Comparison of ENCODE assay signal across 13 cellular contexts in the genomic region with DNA sequence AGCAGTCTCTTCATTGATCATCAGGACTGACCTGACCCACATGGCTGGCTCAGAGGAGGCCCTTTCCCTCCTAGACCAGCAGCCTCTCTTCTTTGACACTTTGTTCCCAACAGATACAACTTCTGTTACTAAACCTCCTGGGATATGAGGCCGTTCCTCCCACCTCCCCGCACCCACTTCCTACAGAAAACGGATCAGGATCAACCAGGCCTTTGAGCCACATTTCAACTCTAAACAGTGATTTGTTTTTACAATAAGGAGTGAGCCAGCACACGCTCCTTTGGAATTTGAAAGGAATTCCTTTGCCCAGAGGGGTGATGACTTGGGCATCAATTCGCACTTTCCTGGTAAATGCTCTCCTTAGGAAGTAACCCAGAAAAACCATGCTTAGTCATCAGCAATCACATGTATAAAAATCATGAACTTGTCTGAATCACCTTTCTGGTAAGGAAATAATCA.
DNase-seq lines count a peak whose midpoint lies in the region; ATAC-seq and TF ChIP-seq lines count a peak whose summit lies in the region.
"Had no signal": no experiment of that assay in that cellular context is flagged by ENCODE, and none has a peak within 500 bp of the region (broad histone marks: within the 10 kb centered on the region; RNA-seq: fewer than 3 reads in every experiment).

No MANE protein-coding gene starts in this region.

- intact Hi-C loops in CD8-positive, alpha-beta T cell (cut with DNase I, micrococcal nuclease), result no loop called here
- intact Hi-C loops in heart left ventricle (cut with DNase I), result no loop called here

- ATAC-seq in CD8-positive, alpha-beta T cell, result no peak
- ATAC-seq in heart left ventricle, result no peak
- ATAC-seq in HG03520 (IDR thresholded peaks at IDR 0.05; ENCODE audit: unreplicated experiment), result no peak

- no peak overlapping the region for H3K4me3 ChIP-seq in SK-N-MC
- no peak overlapping the region for H3K4me3 ChIP-seq in CD8-positive, alpha-beta T cell (ENCODE audit: low read depth, low read length)
- no peak overlapping the region for H3K4me3 ChIP-seq in heart left ventricle

- peaks cover 9% of the 10 kb centered on the region for H3K9me3 Mint-ChIP-seq in osteocyte (ENCODE audit: unreplicated experiment)
- H3K9me3 Mint-ChIP-seq in CD8-positive, alpha-beta T cell, result no peaks in the 10 kb centered on the region
- H3K9me3 Mint-ChIP-seq: activated naive CD4-positive, alpha-beta T cell treated with anti-CD3 and anti-CD28 coated beads for 36 hours had no signal

- peaks cover 52% of the 10 kb centered on the region for H3K4me1 Mint-ChIP-seq in osteocyte (ENCODE audit: unreplicated experiment)
- H3K4me1 Mint-ChIP-seq in CD8-positive, alpha-beta T cell (ENCODE audit: low read depth), result no peaks in the 10 kb centered on the region

- H3K4me3 Mint-ChIP-seq in osteocyte (ENCODE audit: unreplicated experiment), result no peak overlapping the region
- H3K4me3 Mint-ChIP-seq in CD8-positive, alpha-beta T cell, result no peak overlapping the region
- H3K4me3 Mint-ChIP-seq: activated naive CD4-positive, alpha-beta T cell treated with anti-CD3 and anti-CD28 coated beads for 36 hours had no signal

- DNase-seq in GM04503 (ENCODE audit: low read depth) (peak; percentile 95), SK-N-MC (ENCODE audit: low read depth, low spot score) (no peak), fibroblast of peridontal ligament (ENCODE audit: extremely low read depth) (peak; percentile 98), osteocyte (ENCODE audit: extremely low spot score, unreplicated experiment) (no peak), hypothalamus (lab: John Stamatoyannopoulos, UW) (no peak), heart left ventricle (no peak)
- DNase-seq in CD8-positive, alpha-beta T cell, result no peak
- DNase-seq: activated naive CD4-positive, alpha-beta T cell treated with anti-CD3 and anti-CD28 coated beads for 36 hours; GF-D8; glutamatergic neuron; NCI-H2171 treated with DMSO at 0.1 percent for 48 hours had no signal

- POLR2A ChIA-PET in CD8-positive, alpha-beta T cell (lab: Charles Lee), result no interaction called here

- TF ChIP-seq CTCF in osteocyte (IDR thresholded peaks at IDR 0.05) (no peak), heart left ventricle (IDR thresholded peaks at IDR 0.05) (no peak)
- no peak for TF ChIP-seq CTCF in CD8-positive, alpha-beta T cell (IDR thresholded peaks at IDR 0.05)

- H3K27me3 Mint-ChIP-seq in osteocyte (ENCODE audit: unreplicated experiment), result no peaks in the 10 kb centered on the region
- H3K27me3 Mint-ChIP-seq in CD8-positive, alpha-beta T cell (ENCODE audit: low read depth), result peaks cover 17% of the 10 kb centered on the region

- WGBS in heart left ventricle, 4 donors, result 41 to 45% (median 44%) methylated on average over 5 of the region's 5 CpGs

- no peaks in the 10 kb centered on the region for H3K27me3 ChIP-seq in CD8-positive, alpha-beta T cell (ENCODE audit: insufficient read depth, low read length)
- no peaks in the 10 kb centered on the region for H3K27me3 ChIP-seq in heart left ventricle

- peak overlapping the region; percentile 7 for H3K9ac ChIP-seq in SK-N-MC (ENCODE audit: insufficient read length)
- H3K9ac ChIP-seq: parathyroid adenoma had no signal

- H3K36me3 Mint-ChIP-seq in osteocyte (ENCODE audit: unreplicated experiment), result no peaks in the 10 kb centered on the region
- H3K36me3 Mint-ChIP-seq in CD8-positive, alpha-beta T cell, result no peaks in the 10 kb centered on the region

- H3K9me3 ChIP-seq in SK-N-MC (ENCODE audit: low read depth, low read length) (no peaks in the 10 kb centered on the region), heart left ventricle (peaks cover 0 to 10% (median 0%) of the 10 kb centered on the region in 12 donors)
- no peaks in the 10 kb centered on the region for H3K9me3 ChIP-seq in CD8-positive, alpha-beta T cell (ENCODE audit: low read length)

- H3K36me3 ChIP-seq in SK-N-MC (ENCODE audit: insufficient read depth, low read length) (no peaks in the 10 kb centered on the region), heart left ventricle (no peaks in the 10 kb centered on the region)
- no peaks in the 10 kb centered on the region for H3K36me3 ChIP-seq in CD8-positive, alpha-beta T cell (ENCODE audit: insufficient read depth, low read length)

- CTCF ChIA-PET in CD8-positive, alpha-beta T cell (lab: Charles Lee), result no interaction called here

- H3K27ac Mint-ChIP-seq in osteocyte (ENCODE audit: unreplicated experiment), result peak overlapping the region; percentile 92
- H3K27ac Mint-ChIP-seq in CD8-positive, alpha-beta T cell, result no peak overlapping the region
- H3K27ac Mint-ChIP-seq: activated naive CD4-positive, alpha-beta T cell treated with anti-CD3 and anti-CD28 coated beads for 36 hours had no signal

- H3K27ac ChIP-seq in SK-N-MC (peak overlapping the region; percentile 83), heart left ventricle (peak overlapping the region in 1 of 12 donors; percentile 32)
- H3K27ac ChIP-seq in CD8-positive, alpha-beta T cell (ENCODE audit: low read depth, low read length), result no peak overlapping the region
- H3K27ac ChIP-seq: parathyroid adenoma had no signal

- no peak for TF ChIP-seq POLR2A in heart left ventricle (IDR thresholded peaks at IDR 0.05)

- H3K4me1 ChIP-seq in CD8-positive, alpha-beta T cell (ENCODE audit: insufficient read depth, low read length), result no peaks in the 10 kb centered on the region
- peaks cover 0 to 12% (median 0%) of the 10 kb centered on the region in 12 donors for H3K4me1 ChIP-seq in heart left ventricle
- H3K4me1 ChIP-seq: parathyroid adenoma had no signal

Comparison
In these comparisons a context has a peak if more than half of its experiments do, and no peak if none do; other contexts are left out.
1. DNase-seq: peak in GM04503 (single experiment) and fibroblast of peridontal ligament (single experiment); none in SK-N-MC (single experiment), osteocyte (single experiment), hypothalamus (0 of 51), CD8-positive, alpha-beta T cell (0 of 7) and heart left ventricle (0 of 5).